In genomic region chr22:29477919-29478318, GRCh38 we compare ENCODE assay signal across 18 cellular contexts. TPM values are rescaled to one million over a fixed set of nuclear protein-coding genes. Genes with fewer than 3 reads are reported as not detected.
A peak's percentile ranks its signal among the peaks of the same experiment; 100 is the strongest.
DNase-seq lines count a peak whose midpoint lies in the region; ATAC-seq and TF ChIP-seq lines count a peak whose summit lies in the region.
"Had no signal": no experiment of that assay in that cellular context is flagged by ENCODE, and none has a peak within 500 bp of the region (broad histone marks: within the 10 kb centered on the region; RNA-seq: fewer than 3 reads in every experiment).

No MANE protein-coding gene starts in this region.

- peaks cover 28% of the 10 kb centered on the region for H4K20me1 ChIP-seq in BLaER1

- TF ChIP-seq CTCF in endodermal cell (conservative IDR thresholded peaks at IDR 0.05) = no peak

- DNase-seq in G401 (ENCODE audit: low spot score) = peak; percentile 77
- DNase-seq in NCI-H526 (lab: John Stamatoyannopoulos, UW) = peak; percentile 66 to 85
- no peak for DNase-seq in endodermal cell
- DNase-seq in HAP-1 (ENCODE audit: low spot score in 2 of 2) = no peak
- DNase-seq in right cardiac atrium = no peak
- no peak for DNase-seq in germinal center (ENCODE audit: low spot score)
- DNase-seq: activated effector memory CD4-positive, alpha-beta T cell treated with Interleukin-2 at 50 U/mL for 16 hours; aorta; HCEC 1CT; immature natural killer cell; occipital lobe had no signal

- H3K27me3 ChIP-seq in BLaER1 (peaks cover 20% of the 10 kb centered on the region), endodermal cell (ENCODE audit: control insufficient read depth, insufficient read depth, low read length, poor library complexity, severe bottlenecking) (peaks cover 62% of the 10 kb centered on the region), HAP-1 (ENCODE audit: low read depth) (peaks cover 11% of the 10 kb centered on the region), right cardiac atrium (ENCODE audit: control insufficient read depth, insufficient read depth) (no peaks in the 10 kb centered on the region)

- intact Hi-C loops in right cardiac atrium (cut with DNase I) = no loop called here

- peaks cover 70% of the 10 kb centered on the region for H3K27me3 Mint-ChIP-seq in endodermal cell (ENCODE audit: insufficient read depth)

- no peak overlapping the region for H3K4me3 ChIP-seq in BLaER1
- H3K4me3 ChIP-seq in endodermal cell (ENCODE audit: low read length) = no peak overlapping the region
- no peak overlapping the region for H3K4me3 ChIP-seq in HAP-1
- no peak overlapping the region for H3K4me3 ChIP-seq in right cardiac atrium (ENCODE audit: low read length)
- H3K4me3 ChIP-seq: smooth muscle cell had no signal

- in situ Hi-C loops in G401 (cut with HindIII; ENCODE audit: low sequenced_read_pairs) = no loop called here
- in situ Hi-C loops in HAP-1 (cut with MboI; ENCODE audit: low sequenced_read_pairs) = no loop called here

- WGBS in endodermal cell (ENCODE audit: insufficient coverage in 1 of 2, insufficient read length in 1 of 2), 2 experiments = 17 to 25% methylated on average over 2 to 4 of the region's 4 CpGs
- WGBS in right cardiac atrium = 17% methylated on average over 4 of the region's 4 CpGs

- ATAC-seq in GM19023 (IDR thresholded peaks at IDR 0.05; ENCODE audit: unreplicated experiment) (no peak), right cardiac atrium (no peak)
- ATAC-seq: activated CD8-positive, alpha-beta T cell treated with anti-CD3 and anti-CD28 coated beads for 36 hours; stimulated activated naive CD8-positive, alpha-beta T cell treated with anti-CD3 and anti-CD28 coated beads, Interleukin-15, Interleukin-2, amounts not matched to agents 100 U/mL and 50 U/mL, for 24 hours had no signal

- no peak overlapping the region for H3K27ac ChIP-seq in BLaER1
- no peak overlapping the region for H3K27ac ChIP-seq in endodermal cell (ENCODE audit: low read depth, low read length)
- no peak overlapping the region for H3K27ac ChIP-seq in right cardiac atrium (ENCODE audit: low read length)
- H3K27ac ChIP-seq: HL-60, RWPE1 had no signal

- peak overlapping the region; percentile 29 for H3K4me3 Mint-ChIP-seq in endodermal cell
- H3K4me3 Mint-ChIP-seq: activated CD8-positive, alpha-beta T cell treated with anti-CD3 and anti-CD28 coated beads for 36 hours had no signal

- H3K4me2 ChIP-seq in BLaER1 = peak overlapping the region; percentile 52
- H3K4me2 ChIP-seq: smooth muscle cell had no signal

- H3K36me3 ChIP-seq in BLaER1 = no peaks in the 10 kb centered on the region
- no peaks in the 10 kb centered on the region for H3K36me3 ChIP-seq in endodermal cell (ENCODE audit: control insufficient read depth, insufficient read depth, low read length)
- no peaks in the 10 kb centered on the region for H3K36me3 ChIP-seq in HAP-1 (replicated peaks)

- H3K9me3 Mint-ChIP-seq in endodermal cell = peaks cover 9% of the 10 kb centered on the region
- H3K9me3 Mint-ChIP-seq: activated CD8-positive, alpha-beta T cell treated with anti-CD3 and anti-CD28 coated beads for 36 hours had no signal

- H3K9ac ChIP-seq in BLaER1 = no peak overlapping the region
- H3K9ac ChIP-seq in endodermal cell (ENCODE audit: extremely low read depth, low read length, poor library complexity, severe bottlenecking) = no peak overlapping the region

- peaks cover 16% of the 10 kb centered on the region for H3K4me1 Mint-ChIP-seq in endodermal cell

- H3K4me1 ChIP-seq in BLaER1 (peaks cover 30% of the 10 kb centered on the region), endodermal cell (ENCODE audit: control insufficient read depth, insufficient read depth, low read length) (no peaks in the 10 kb centered on the region), HAP-1 (0 out of 2 replicates have a peak, but pooled peaks cover 5% of the 10 kb centered on the region), right cardiac atrium (ENCODE audit: control insufficient read depth, insufficient read depth, low read length) (no peaks in the 10 kb centered on the region)

- H3K36me3 Mint-ChIP-seq in endodermal cell (ENCODE audit: low read depth) = no peaks in the 10 kb centered on the region
- H3K36me3 Mint-ChIP-seq: immature natural killer cell had no signal

- H3K9me3 ChIP-seq in BLaER1 = peaks cover 14% of the 10 kb centered on the region; the same call in 1 of the 2 replicates
- H3K9me3 ChIP-seq in endodermal cell (ENCODE audit: control insufficient read depth, low read length) = no peaks in the 10 kb centered on the region
- H3K9me3 ChIP-seq in HAP-1 = no peaks in the 10 kb centered on the region
- H3K9me3 ChIP-seq in right cardiac atrium (ENCODE audit: control insufficient read depth, low read length) = no peaks in the 10 kb centered on the region

- H3K27ac Mint-ChIP-seq in endodermal cell = no peak overlapping the region
- H3K27ac Mint-ChIP-seq: activated CD8-positive, alpha-beta T cell treated with anti-CD3 and anti-CD28 coated beads for 36 hours; immature natural killer cell had no signal

RNA-seq across cellular contexts. Expression of gene NEFH, which starts 2.1 kb away (rescaled TPM):
- total RNA-seq in G401 (2014; rRNA removed; shearing (Covaris generic)) = 11.6 and 14.3 TPM in 2 replicates
- total RNA-seq in endodermal cell (1 to 10 TPM in 1 of 2 donors, under 1 TPM in 1; 0.92 to 1.7 TPM), right cardiac atrium (under 1 TPM; 0.14 to 0.45 (median 0.33) TPM)
- polyA plus RNA-seq in endodermal cell (2013, experiment 1 of 2) = 1.8 TPM
- 1.9 TPM for polyA plus RNA-seq in endodermal cell (2013, experiment 2 of 2)
- polyA plus RNA-seq in right cardiac atrium = 0.38 TPM
- total RNA-seq: smooth muscle cell had no signal

RNA-seq across cellular contexts. Expression of gene RFPL1, which starts 39.5 kb away (rescaled TPM):
- total RNA-seq in G401 (2014; rRNA removed; shearing (Covaris generic)) = not detected in 2 replicates
- total RNA-seq in endodermal cell = not detected
- polyA plus RNA-seq in endodermal cell (2013, experiment 1 of 2) = not detected
- polyA plus RNA-seq in endodermal cell (2013, experiment 2 of 2) = not detected
- not detected for total RNA-seq in right cardiac atrium
- not detected for polyA plus RNA-seq in right cardiac atrium
- total RNA-seq: activated CD8-positive, alpha-beta T cell treated with anti-CD3 and anti-CD28 coated beads for 36 hours; aorta; occipital lobe; smooth muscle cell had no signal
- polyA plus RNA-seq: aorta, immature natural killer cell had no signal

Comparison
In these comparisons a context has a peak if more than half of its experiments do, and no peak if none do; other contexts are left out.
1. DNase-seq: peak in G401 (single experiment) and NCI-H526 (2 of 2); none in endodermal cell (single experiment), HAP-1 (0 of 2), right cardiac atrium (0 of 3) and germinal center (single experiment).